In the genomic region with DNA sequence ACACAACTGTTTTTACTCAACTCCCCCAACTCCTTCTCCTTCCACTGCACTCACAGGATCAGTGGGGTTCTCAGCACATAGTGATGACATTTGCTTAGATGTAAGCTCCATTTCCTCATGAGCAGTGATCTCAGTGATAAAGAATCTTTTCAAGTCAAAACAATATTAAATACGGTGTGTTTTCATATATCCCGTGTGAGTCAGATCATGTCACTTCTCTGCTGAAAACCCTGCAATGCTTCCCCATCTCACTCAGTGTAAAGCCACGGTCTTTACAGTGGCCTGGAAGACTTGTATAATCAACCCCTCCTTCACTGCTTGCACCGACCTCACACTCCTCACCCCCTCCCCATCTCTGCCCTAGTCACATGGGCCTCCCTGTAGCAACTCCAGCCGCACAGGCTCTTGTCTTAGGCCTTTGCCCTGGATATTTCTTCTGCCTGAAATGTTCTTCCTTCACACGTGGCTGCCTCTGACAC, we compare ENCODE assay signal across 8 cellular contexts.
DNase-seq lines count a peak whose midpoint lies in the region; TF ChIP-seq lines count a peak whose summit lies in the region.

No MANE protein-coding gene starts in this region.

- TF ChIP-seq CTCF in C4-2B (conservative IDR thresholded peaks at IDR 0.05) (no peak), nephron (IDR thresholded peaks at IDR 0.05; ENCODE audit: unreplicated experiment in 3 of 3) (no peak)

- peaks cover 15% of the 10 kb centered on the region for H3K4me1 Mint-ChIP-seq in nephron

- no peaks in the 10 kb centered on the region for H3K27me3 Mint-ChIP-seq in nephron (ENCODE audit: low read depth)

- H3K27ac Mint-ChIP-seq in nephron: peak overlapping the region; percentile 81 to 94 (median 81)

- H3K4me3 Mint-ChIP-seq in nephron: no peak overlapping the region

- H3K36me3 Mint-ChIP-seq in nephron (ENCODE audit: low read depth): no peaks in the 10 kb centered on the region

- peak; percentile 75 for DNase-seq in epithelial cell of prostate (ENCODE audit: low read depth, low spot score)
- DNase-seq in NCI-H1694 (lab: John Stamatoyannopoulos, UW): no peak
- no peak for DNase-seq in NOMO-1 (lab: John Stamatoyannopoulos, UW; ENCODE audit: unreplicated experiment in 2 of 2)
- DNase-seq in NCI-H2196 (lab: John Stamatoyannopoulos, UW; ENCODE audit: unreplicated experiment): no peak
- DNase-seq in OCI-M2 (lab: John Stamatoyannopoulos, UW; ENCODE audit: unreplicated experiment): no peak

- H3K27ac ChIP-seq in C4-2B (peak overlapping the region; percentile 35; the same call in 1 of the 2 replicates), epithelial cell of prostate (peak overlapping the region; percentile 75)

- no peaks in the 10 kb centered on the region for H3K9me3 Mint-ChIP-seq in nephron

TF ChIP-seq in PFSK-1, 5 proteins besides CTCF, POLR2A, EP300 and RAD21:
- TF ChIP-seq, protein P1, sequence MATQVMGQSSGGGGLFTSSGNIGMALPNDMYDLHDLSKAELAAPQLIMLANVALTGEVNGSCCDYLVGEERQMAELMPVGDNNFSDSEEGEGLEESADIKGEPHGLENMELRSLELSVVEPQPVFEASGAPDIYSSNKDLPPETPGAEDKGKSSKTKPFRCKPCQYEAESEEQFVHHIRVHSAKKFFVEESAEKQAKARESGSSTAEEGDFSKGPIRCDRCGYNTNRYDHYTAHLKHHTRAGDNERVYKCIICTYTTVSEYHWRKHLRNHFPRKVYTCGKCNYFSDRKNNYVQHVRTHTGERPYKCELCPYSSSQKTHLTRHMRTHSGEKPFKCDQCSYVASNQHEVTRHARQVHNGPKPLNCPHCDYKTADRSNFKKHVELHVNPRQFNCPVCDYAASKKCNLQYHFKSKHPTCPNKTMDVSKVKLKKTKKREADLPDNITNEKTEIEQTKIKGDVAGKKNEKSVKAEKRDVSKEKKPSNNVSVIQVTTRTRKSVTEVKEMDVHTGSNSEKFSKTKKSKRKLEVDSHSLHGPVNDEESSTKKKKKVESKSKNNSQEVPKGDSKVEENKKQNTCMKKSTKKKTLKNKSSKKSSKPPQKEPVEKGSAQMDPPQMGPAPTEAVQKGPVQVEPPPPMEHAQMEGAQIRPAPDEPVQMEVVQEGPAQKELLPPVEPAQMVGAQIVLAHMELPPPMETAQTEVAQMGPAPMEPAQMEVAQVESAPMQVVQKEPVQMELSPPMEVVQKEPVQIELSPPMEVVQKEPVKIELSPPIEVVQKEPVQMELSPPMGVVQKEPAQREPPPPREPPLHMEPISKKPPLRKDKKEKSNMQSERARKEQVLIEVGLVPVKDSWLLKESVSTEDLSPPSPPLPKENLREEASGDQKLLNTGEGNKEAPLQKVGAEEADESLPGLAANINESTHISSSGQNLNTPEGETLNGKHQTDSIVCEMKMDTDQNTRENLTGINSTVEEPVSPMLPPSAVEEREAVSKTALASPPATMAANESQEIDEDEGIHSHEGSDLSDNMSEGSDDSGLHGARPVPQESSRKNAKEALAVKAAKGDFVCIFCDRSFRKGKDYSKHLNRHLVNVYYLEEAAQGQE (IDR thresholded peaks at IDR 0.05; ENCODE audit: insufficient read depth in 1 of 2, low read depth in 2 of 2, low read length in 2 of 2): no peak
- TF ChIP-seq FOXP2 (optimal IDR thresholded peaks at IDR 0.05; ENCODE audit: borderline replicate concordance, extremely low read depth, extremely low read length, insufficient read depth) (no peak), SIN3A (IDR thresholded peaks at IDR 0.05; ENCODE audit: borderline replicate concordance, insufficient read depth, low read length) (0 out of 2 replicates have a peak, but pooled peaks have one; percentile 67)
